17 cellular contexts compared by ENCODE assay signal in the genomic region with DNA sequence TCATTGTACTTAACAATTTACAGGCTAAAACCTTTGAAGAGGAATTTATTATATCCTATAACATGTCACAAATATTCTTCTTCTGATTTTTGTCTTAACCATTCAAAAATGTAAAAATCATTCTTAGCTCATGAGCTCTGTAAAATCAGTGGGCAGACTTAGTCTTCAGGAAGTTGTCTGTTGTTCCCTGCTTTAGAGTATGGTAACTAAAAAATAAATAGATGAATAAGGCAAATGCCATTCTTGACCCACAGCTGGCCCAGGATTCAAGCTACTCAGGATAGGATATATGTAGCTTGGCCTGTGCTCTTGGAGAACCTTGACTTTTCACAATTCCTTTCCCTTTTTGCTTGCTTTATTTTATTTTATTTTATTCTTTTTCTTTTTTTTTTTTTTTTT. TPM values are rescaled to one million over a fixed set of nuclear protein-coding genes. Genes with fewer than 3 reads are reported as not detected.
"Had no signal": no experiment of that assay in that cellular context is flagged by ENCODE, and none has a peak within 500 bp of the region (broad histone marks: within the 10 kb centered on the region; RNA-seq: fewer than 3 reads in every experiment).

No MANE protein-coding gene starts in this region.

- H3K27ac Mint-ChIP-seq: activated CD4-positive, alpha-beta T cell treated with anti-CD3 and anti-CD28 coated beads, Interleukin-2, amount 10 ng/mL, durations not matched to agents 7 days and 5 days; activated CD8-positive, alpha-beta T cell treated with anti-CD3 and anti-CD28 coated beads, Interleukin-2, amount 10 ng/mL, durations not matched to agents 7 days and 5 days; activated naive CD4-positive, alpha-beta T cell treated with anti-CD3 and anti-CD28 coated beads for 36 hours; activated T-cell treated with anti-CD3 and anti-CD28 coated beads, Interleukin-2, amount 50 U/mL, for 24 hours; natural killer cell; T-helper 1 cell treated with Interleukin-12 subunit alpha and Interleukin-12 subunit beta and Interleukin-4 antibody, amounts not matched to agents 30 μg/mL and 1 μg/mL, for 36 hours had no signal

- H3K27me3 ChIP-seq: brain microvascular endothelial cell, gastrocnemius medialis, heart left ventricle, neutrophil, thyroid gland had no signal

- H3K9me3 ChIP-seq: gastrocnemius medialis, neutrophil, thyroid gland had no signal

- H3K4me1 ChIP-seq: gastrocnemius medialis had no signal

- H3K4me3 ChIP-seq: coronary artery, gastrocnemius medialis, heart left ventricle, thyroid gland had no signal

- H3K4me3 Mint-ChIP-seq: activated CD4-positive, alpha-beta T cell treated with anti-CD3 and anti-CD28 coated beads, Interleukin-2, amount 10 ng/mL, durations not matched to agents 7 days and 5 days; activated CD8-positive, alpha-beta T cell treated with anti-CD3 and anti-CD28 coated beads, Interleukin-2, amount 10 ng/mL, durations not matched to agents 7 days and 5 days; activated naive CD4-positive, alpha-beta T cell treated with anti-CD3 and anti-CD28 coated beads for 36 hours; activated T-cell treated with anti-CD3 and anti-CD28 coated beads, Interleukin-2, amount 50 U/mL, for 24 hours; natural killer cell; T-helper 1 cell treated with Interleukin-12 subunit alpha and Interleukin-12 subunit beta and Interleukin-4 antibody, amounts not matched to agents 30 μg/mL and 1 μg/mL, for 36 hours had no signal

- H3K27me3 Mint-ChIP-seq: activated CD4-positive, alpha-beta T cell treated with anti-CD3 and anti-CD28 coated beads, Interleukin-2, amount 10 ng/mL, durations not matched to agents 7 days and 5 days; activated T-cell treated with anti-CD3 and anti-CD28 coated beads, Interleukin-2, amount 50 U/mL, for 24 hours had no signal

- ATAC-seq: activated CD4-positive, CD25-positive, alpha-beta regulatory T cell treated with anti-CD3 and anti-CD28 coated beads, Interleukin-2, amount 50 U/mL, for 24 hours; activated CD8-positive, alpha-beta T cell treated with anti-CD3 and anti-CD28 coated beads, Interleukin-2, amount 10 ng/mL, durations not matched to agents 7 days and 5 days; gastrocnemius medialis; heart left ventricle; left cardiac atrium; natural killer cell had no signal

- DNase-seq: activated CD4-positive, alpha-beta T cell treated with anti-CD3 and anti-CD28 coated beads, Interleukin-2, amount 10 ng/mL, durations not matched to agents 7 days and 5 days; activated CD8-positive, alpha-beta T cell treated with anti-CD3 and anti-CD28 coated beads, Interleukin-2, amount 10 ng/mL, durations not matched to agents 7 days and 5 days; activated naive CD4-positive, alpha-beta T cell treated with anti-CD3 and anti-CD28 coated beads for 36 hours; activated T-cell treated with anti-CD3 and anti-CD28 coated beads, Interleukin-2, amount 50 U/mL, for 24 hours; anterior cingulate cortex; brain microvascular endothelial cell; central memory CD4-positive, alpha-beta T cell; gastrocnemius medialis; heart left ventricle; left cardiac atrium; natural killer cell; stimulated activated naive CD4-positive, alpha-beta T cell treated with Interleukin-2 at 50 U/mL for 16 hours; thyroid gland had no signal

- H3K27ac ChIP-seq: brain microvascular endothelial cell, coronary artery, gastrocnemius medialis, heart left ventricle, neutrophil, thyroid gland had no signal

- H3K36me3 ChIP-seq: gastrocnemius medialis, heart left ventricle, thyroid gland had no signal

RNA-seq across cellular contexts. Expression of a gene that starts 51.5 kb away (rescaled TPM):
- total RNA-seq: activated CD4-positive, alpha-beta T cell treated with anti-CD3 and anti-CD28 coated beads, Interleukin-2, amount 10 ng/mL, durations not matched to agents 7 days and 5 days had no signal
